8 cellular contexts compared by ENCODE assay signal in the genomic region with DNA sequence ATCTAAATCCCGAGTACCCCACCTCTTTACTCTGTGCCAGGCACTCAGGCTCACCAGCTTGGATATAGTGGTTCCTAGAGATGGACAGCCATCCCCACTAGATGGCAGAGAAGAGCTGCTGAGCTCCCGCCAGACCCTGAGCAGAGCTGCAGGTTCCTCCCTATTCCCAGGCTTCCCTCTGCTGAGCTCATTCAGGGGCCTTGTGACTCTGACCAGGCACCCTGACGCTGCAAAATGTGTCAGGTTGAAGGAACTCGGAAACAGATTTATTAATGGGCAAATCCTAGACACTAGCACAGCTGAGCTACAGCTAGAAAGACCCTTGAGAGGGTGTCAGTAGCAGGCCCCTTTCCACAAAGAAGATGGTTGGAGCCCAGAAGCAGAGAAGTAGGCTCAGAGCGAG. TPM values are rescaled to one million over a fixed set of nuclear protein-coding genes. Genes with fewer than 3 reads are reported as not detected.
A peak's percentile ranks its signal among the peaks of the same experiment; 100 is the strongest.
DNase-seq lines count a peak whose midpoint lies in the region; ATAC-seq, FAIRE-seq and TF ChIP-seq lines count a peak whose summit lies in the region.

No MANE protein-coding gene starts in this region.

- H2BK15ac ChIP-seq in neuronal stem cell (ENCODE audit: low read length): no peak overlapping the region

- H3K36me3 ChIP-seq in neuronal stem cell (replicated peaks in 1 of 2; ENCODE audit: control insufficient read depth in 2 of 2, insufficient read depth in 2 of 2, low read length in 2 of 2): peaks cover 7 to 50% of the 10 kb centered on the region in 2 donors

- intact Hi-C loops in Calu3 (cut with micrococcal nuclease; ENCODE audit: unreplicated experiment): loop anchor here (1.0 to 10.0 kb wide), 6 partner anchors 122 to 605 kb away; no protein-coding TSS in a partner anchor

- H3K9ac ChIP-seq in neuronal stem cell (ENCODE audit: low read depth, low read length, poor library complexity): no peak overlapping the region

- peak overlapping the region; percentile 7 for H2BK12ac ChIP-seq in neuronal stem cell (ENCODE audit: low read length)

- H2BK120ac ChIP-seq in neuronal stem cell (ENCODE audit: low read depth, low read length): no peak overlapping the region

- H3K9me3 ChIP-seq in neuronal stem cell (replicated peaks in 1 of 2; ENCODE audit: control insufficient read depth in 2 of 2, insufficient read depth in 1 of 2, low read depth in 1 of 2, low read length in 2 of 2): no peaks in the 10 kb centered on the region

- H3K27me3 ChIP-seq in neuronal stem cell (ENCODE audit: control insufficient read depth in 3 of 3, insufficient read depth in 3 of 3, low read depth in 1 of 3, low read length in 3 of 3): no peaks in the 10 kb centered on the region

- no peak overlapping the region for H2BK5ac ChIP-seq in neuronal stem cell (ENCODE audit: low read length)

- FAIRE-seq in frontal cortex (lab: Jason Lieb, UNC): no peak

- no peak overlapping the region for H3K4me3 ChIP-seq in neuronal stem cell (ENCODE audit: low read length in 2 of 2)

- DNase-seq in Calu3 (peak; percentile 91), LHCN-M2 (ENCODE audit: low read depth) (peak; percentile 88), RPMI7951 (ENCODE audit: low read depth) (peak; percentile 84), frontal cortex (ENCODE audit: low spot score in 2 of 2) (peak; percentile 64 to 86), neuronal stem cell (ENCODE audit: low spot score) (peak; percentile 54)
- peak; percentile 75 for DNase-seq in activated effector memory CD4-positive, alpha-beta T cell treated with anti-CD3 and anti-CD28 coated beads, Interleukin-2, amount 50 U/mL, for 16 hours

- no CpG with 5 or more reads among the region's 5 CpGs for WGBS in neuronal stem cell (ENCODE audit: extremely low coverage in 2 of 2, insufficient read length in 2 of 2, insufficient replicate concordance in 1 of 2), 2 donors

- peak; percentile 93 for TF ChIP-seq CTCF in Calu3 (IDR thresholded peaks at IDR 0.05; ENCODE audit: unreplicated experiment)

- H3K9me3 Mint-ChIP-seq in Calu3 (ENCODE audit: low read depth, unreplicated experiment): no peaks in the 10 kb centered on the region

- no peaks in the 10 kb centered on the region for H3K27me3 Mint-ChIP-seq in Calu3 (ENCODE audit: unreplicated experiment)

- H3K4me1 Mint-ChIP-seq in Calu3 (ENCODE audit: low read depth, unreplicated experiment): peaks cover 12% of the 10 kb centered on the region

- peak overlapping the region; percentile 76 for H2AFZ ChIP-seq in neuronal stem cell (ENCODE audit: low read length)

- ATAC-seq in GM21447 (IDR thresholded peaks at IDR 0.05; ENCODE audit: unreplicated experiment): peak; percentile 90

- H3K4me1 ChIP-seq in neuronal stem cell (ENCODE audit: control insufficient read depth in 2 of 2, insufficient read depth in 1 of 2, low read depth in 1 of 2, low read length in 2 of 2): peaks cover 9 to 20% of the 10 kb centered on the region in 2 donors

- CTCF ChIA-PET in Calu3 (lab: Charles Lee): interaction anchor here (0.5 to 1.7 kb wide), 34 partner anchors 11 to 621 kb away, joined by 3 to 64 read pairs (median 4); partner anchors contain the start of genes EFCAB12, IFT122, MBD4 and PLXND1

- H3K27ac Mint-ChIP-seq in Calu3 (ENCODE audit: unreplicated experiment): peak overlapping the region; percentile 37

- no peaks in the 10 kb centered on the region for H3K36me3 Mint-ChIP-seq in Calu3 (ENCODE audit: insufficient read depth, unreplicated experiment)

- H3K18ac ChIP-seq in neuronal stem cell (ENCODE audit: low read length): peak overlapping the region; percentile 76

- H4K91ac ChIP-seq in neuronal stem cell (ENCODE audit: low read depth, low read length, poor library complexity): no peak overlapping the region

- H2AK5ac ChIP-seq in neuronal stem cell (ENCODE audit: low read depth, low read length): no peak overlapping the region

- no peak overlapping the region for H3K27ac ChIP-seq in neuronal stem cell (replicated peaks; ENCODE audit: low read length)
- peak overlapping the region; percentile 73 for H3K27ac ChIP-seq in temporal lobe (ENCODE audit: low read depth, low read length)

- no peak overlapping the region for H3K23ac ChIP-seq in neuronal stem cell (ENCODE audit: low read depth, low read length, poor library complexity)

- no TSS peak for BruUV-seq in Calu3 (replicated peaks; lab: Mats Ljungman, UMichigan)

- no peak overlapping the region for H3K4ac ChIP-seq in neuronal stem cell (ENCODE audit: low read length)

- no peak overlapping the region for H3K14ac ChIP-seq in neuronal stem cell (ENCODE audit: low read length)

- H3K4me3 Mint-ChIP-seq in Calu3 (ENCODE audit: low read depth, unreplicated experiment): no peak overlapping the region

- no peaks in the 10 kb centered on the region for H3K79me1 ChIP-seq in neuronal stem cell (ENCODE audit: low read depth, low read length)

- no peak overlapping the region for H3K4me2 ChIP-seq in neuronal stem cell (ENCODE audit: insufficient read depth, low read length, poor library complexity, severe bottlenecking)

- no peak overlapping the region for H4K8ac ChIP-seq in neuronal stem cell (ENCODE audit: low read depth, low read length)

RNA-seq across cellular contexts. Expression of gene RHO, which starts 38.2 kb away (rescaled TPM):
- total RNA-seq in Calu3 (2022) (not detected in 2 replicates), LHCN-M2 (2014; rRNA removed) (not detected in 2 replicates), frontal cortex (not detected), temporal lobe (not detected)
- polyA plus RNA-seq in LHCN-M2 (2012): not detected
- not detected in 2 replicates for total RNA-seq in RPMI7951 (2014; rRNA removed; shearing (Covaris generic))
- 0.06 TPM for polyA plus RNA-seq in neuronal stem cell (2013, experiment 1 of 2)
- 0.01 TPM for polyA plus RNA-seq in neuronal stem cell (2013, experiment 2 of 2)

RNA-seq across cellular contexts. Expression of gene IFT122, which starts 50.2 kb away (rescaled TPM):
- total RNA-seq in Calu3 (2022) (33.5 and 35.5 TPM in 2 replicates), LHCN-M2 (2014; rRNA removed) (17.3 and 24.2 TPM in 2 replicates), frontal cortex (30.2 TPM), temporal lobe (21.4 TPM)
- 13.2 TPM for polyA plus RNA-seq in LHCN-M2 (2012)
- 17.9 and 20.5 TPM in 2 replicates for total RNA-seq in RPMI7951 (2014; rRNA removed; shearing (Covaris generic))
- polyA plus RNA-seq in neuronal stem cell (2013, experiment 1 of 2): 22.3 TPM
- polyA plus RNA-seq in neuronal stem cell (2013, experiment 2 of 2): 21.0 TPM

RNA-seq across cellular contexts. Expression of gene MBD4, which starts 50.5 kb away (rescaled TPM):
- total RNA-seq in Calu3 (2022): 49.8 and 52.3 TPM in 2 replicates
- total RNA-seq in LHCN-M2 (2014; rRNA removed): 25.3 and 28.8 TPM in 2 replicates
- polyA plus RNA-seq in LHCN-M2 (2012): 8.2 TPM
- total RNA-seq in RPMI7951 (2014; rRNA removed; shearing (Covaris generic)): 26.4 and 37.5 TPM in 2 replicates
- total RNA-seq in frontal cortex: 24.5 TPM
- polyA plus RNA-seq in neuronal stem cell (2013, experiment 1 of 2): 46.1 TPM
- polyA plus RNA-seq in neuronal stem cell (2013, experiment 2 of 2): 47.3 TPM
- 12.8 TPM for total RNA-seq in temporal lobe

RNA-seq across cellular contexts. Expression of gene H1-8, which starts 52.7 kb away (rescaled TPM):
- total RNA-seq in Calu3 (2022) (not detected in 2 replicates), LHCN-M2 (2014; rRNA removed) (not detected in 2 replicates), frontal cortex (not detected), temporal lobe (not detected)
- not detected for polyA plus RNA-seq in LHCN-M2 (2012)
- not detected in 2 replicates for total RNA-seq in RPMI7951 (2014; rRNA removed; shearing (Covaris generic))
- polyA plus RNA-seq in neuronal stem cell (2013, experiment 1 of 2): not detected
- not detected for polyA plus RNA-seq in neuronal stem cell (2013, experiment 2 of 2)
